ENCODE assay signal across 20 cellular contexts in the genomic region with DNA sequence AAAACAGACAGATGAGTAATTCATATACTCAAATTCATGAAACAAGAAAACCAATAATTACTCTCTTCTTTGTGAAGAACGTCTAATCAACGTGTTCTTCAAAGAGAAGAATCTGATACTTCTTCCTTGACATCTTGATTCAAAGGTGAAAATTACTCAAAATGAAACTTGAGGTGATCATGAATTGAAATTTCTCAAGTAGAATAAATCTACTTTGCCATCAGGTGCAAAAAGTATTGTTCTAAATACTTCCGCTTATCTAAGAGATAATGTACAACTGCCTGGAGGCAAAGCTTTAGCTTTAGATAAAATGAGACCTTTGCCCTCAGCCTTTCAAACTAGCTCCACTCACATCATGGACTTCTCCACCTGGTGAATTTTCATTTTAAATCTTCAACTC.
"Had no signal": no experiment of that assay in that cellular context is flagged by ENCODE, and none has a peak within 500 bp of the region (broad histone marks: within the 10 kb centered on the region; RNA-seq: fewer than 3 reads in every experiment).

No MANE protein-coding gene starts in this region.

- H3K9me3 Mint-ChIP-seq: activated T-helper 1 cell treated with anti-CD3 and anti-CD28 coated beads, Interleukin-12 subunit alpha, Interleukin-12 subunit beta, Interleukin-2, Interleukin-4 antibody, amounts not matched to agents 30 ng/mL and 10 ng/mL and 1 ng/mL, durations not matched to agents 14 hours and 24 hours and 36 hours; brain; naive B cell; stimulated activated effector memory CD8-positive, alpha-beta T cell treated with anti-CD3 and anti-CD28 coated beads, Interleukin-12 subunit alpha, Interleukin-12 subunit beta, amount 100 ng/mL, for 72 hours; T-helper 2 cell treated with Interferon-gamma antibody and Interleukin-4, amounts not matched to agents 5 μg/mL and 100 μg/mL, for 36 hours had no signal

- H3K4me1 ChIP-seq: gastrocnemius medialis, left ventricle myocardium inferior, vagina had no signal

- H3K4me3 Mint-ChIP-seq: activated T-helper 1 cell treated with anti-CD3 and anti-CD28 coated beads, Interleukin-12 subunit alpha, Interleukin-12 subunit beta, Interleukin-2, Interleukin-4 antibody, amounts not matched to agents 30 ng/mL and 10 ng/mL and 1 ng/mL, durations not matched to agents 14 hours and 24 hours and 36 hours; brain; naive B cell; stimulated activated effector memory CD8-positive, alpha-beta T cell treated with anti-CD3 and anti-CD28 coated beads, Interleukin-12 subunit alpha, Interleukin-12 subunit beta, amount 100 ng/mL, for 72 hours; T-helper 2 cell treated with Interferon-gamma antibody and Interleukin-4, amounts not matched to agents 5 μg/mL and 100 μg/mL, for 36 hours had no signal

- H3K27ac Mint-ChIP-seq: activated T-helper 1 cell treated with anti-CD3 and anti-CD28 coated beads, Interleukin-12 subunit alpha, Interleukin-12 subunit beta, Interleukin-2, Interleukin-4 antibody, amounts not matched to agents 30 ng/mL and 10 ng/mL and 1 ng/mL, durations not matched to agents 14 hours and 24 hours and 36 hours; brain; stimulated activated effector memory CD8-positive, alpha-beta T cell treated with anti-CD3 and anti-CD28 coated beads, Interleukin-12 subunit alpha, Interleukin-12 subunit beta, amount 100 ng/mL, for 72 hours; T-helper 2 cell treated with Interferon-gamma antibody and Interleukin-4, amounts not matched to agents 5 μg/mL and 100 μg/mL, for 36 hours had no signal

- H3K27me3 Mint-ChIP-seq: brain, naive B cell had no signal

- ATAC-seq: gastrocnemius medialis; sciatic nerve; stimulated activated effector memory CD8-positive, alpha-beta T cell treated with anti-CD3 and anti-CD28 coated beads, Interleukin-12 subunit alpha, Interleukin-12 subunit beta, amount 100 ng/mL, for 72 hours had no signal

- DNase-seq: activated CD8-positive, alpha-beta memory T cell treated with anti-CD3 and anti-CD28 coated beads for 24 hours; activated naive CD4-positive, alpha-beta T cell; anterior cingulate cortex; caudate nucleus; gastrocnemius medialis; head of caudate nucleus; kidney; left ventricle myocardium inferior; naive B cell; ovary; stimulated activated CD4-positive, alpha-beta T cell treated with anti-CD3 and anti-CD28 coated beads, Interleukin-4, amount 100 ng/mL, for 24 hours; stomach had no signal

- FAIRE-seq: kidney, TTC549 had no signal

- H3K27ac ChIP-seq: coronary artery, gastrocnemius medialis, left ventricle myocardium inferior, ovary, stomach, vagina had no signal

- H3K27me3 ChIP-seq: gastrocnemius medialis, ovary, stomach, vagina had no signal

- H3K9me3 ChIP-seq: gastrocnemius medialis, left ventricle myocardium inferior, ovary, stomach, vagina had no signal

- H3K36me3 ChIP-seq: ovary had no signal

- H3K4me3 ChIP-seq: coronary artery, gastrocnemius medialis, left ventricle myocardium inferior, ovary, stomach, vagina had no signal

- H3K4me1 Mint-ChIP-seq: brain; naive B cell; stimulated activated effector memory CD8-positive, alpha-beta T cell treated with anti-CD3 and anti-CD28 coated beads, Interleukin-12 subunit alpha, Interleukin-12 subunit beta, amount 100 ng/mL, for 72 hours had no signal
